11 cellular contexts compared by ENCODE assay signal in the genomic region with DNA sequence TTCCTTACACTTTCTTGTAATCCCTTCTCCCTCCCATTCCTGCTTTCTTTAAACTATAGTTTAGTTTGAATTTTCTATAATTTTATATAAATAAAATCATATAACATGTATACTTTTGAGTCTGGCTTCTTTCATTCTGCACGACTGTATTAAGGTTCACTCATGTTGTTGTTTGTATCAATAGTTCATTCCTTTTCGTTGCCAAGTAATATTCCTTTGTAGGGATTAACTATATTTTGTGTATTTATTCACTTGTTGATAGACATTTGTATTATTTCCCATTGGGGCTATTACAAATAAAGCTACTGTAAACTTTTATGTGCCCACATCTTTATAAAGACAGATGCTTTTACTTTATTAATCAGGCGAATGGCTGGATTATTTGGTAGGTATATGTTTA.
"Had no signal": no experiment of that assay in that cellular context is flagged by ENCODE, and none has a peak within 500 bp of the region (broad histone marks: within the 10 kb centered on the region; RNA-seq: fewer than 3 reads in every experiment).

No MANE protein-coding gene starts in this region.

- ATAC-seq: GM23338, HCT116 had no signal

- H3K36me3 ChIP-seq: HAP-1 had no signal

- FAIRE-seq: H1, H54 had no signal

- H2AFZ ChIP-seq: GM23248, GM23338 had no signal

- H3K9ac ChIP-seq: GM23248 had no signal

- H3K4me1 ChIP-seq: HAP-1 had no signal

- H3K9me3 ChIP-seq: HAP-1 had no signal

- H3K4me2 ChIP-seq: GM23338 had no signal

- DNase-seq: GM23248, GOT3, H7, H9, HCEC 1CT, HFFc6 had no signal

- H3K4me3 ChIP-seq: GM23248, GM23338, HAP-1 had no signal
